24 cellular contexts compared by ENCODE assay signal in the genomic region with DNA sequence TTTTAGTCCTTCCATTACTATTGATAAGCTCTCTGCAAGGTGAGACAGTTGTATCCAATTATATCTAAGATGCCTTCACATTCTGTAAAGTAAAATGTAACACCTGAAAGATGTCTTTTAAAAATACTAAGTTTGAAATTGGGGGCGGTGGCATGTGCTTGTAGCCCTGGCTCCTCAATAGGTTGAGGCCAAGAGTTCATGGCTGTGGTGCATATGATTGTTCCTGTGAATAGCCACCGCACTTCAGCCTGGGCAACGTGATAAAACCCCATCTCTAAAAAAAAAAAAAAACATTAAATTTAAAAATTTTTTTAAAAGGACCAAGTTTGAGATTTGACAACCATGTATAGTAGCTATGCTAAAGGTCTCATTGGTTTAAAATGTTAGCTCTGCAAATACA.
"Had no signal": no experiment of that assay in that cellular context is flagged by ENCODE, and none has a peak within 500 bp of the region (broad histone marks: within the 10 kb centered on the region; RNA-seq: fewer than 3 reads in every experiment).

No MANE protein-coding gene starts in this region.

- H3K4me3 ChIP-seq: esophagus muscularis mucosa, gastrocnemius medialis, heart right ventricle, lower lobe of right lung, psoas muscle, testis, tibial nerve, upper lobe of right lung, vagina had no signal

- H3K9me3 ChIP-seq: esophagus muscularis mucosa, gastrocnemius medialis, heart right ventricle, lower lobe of right lung, neutrophil, psoas muscle, testis, tibial nerve, upper lobe of right lung, vagina had no signal

- H3K4me3 Mint-ChIP-seq: memory B cell; mesothelial cell of epicardium; naive B cell; stimulated activated naive B cell treated with anti-CD40 and anti-IgM and Interleukin-4, amounts not matched to agents 10 μg/mL and 1 μg/mL and 100 μg/mL, for 72 hours; stimulated activated naive CD8-positive, alpha-beta T cell treated with anti-CD3 and anti-CD28 coated beads, Interleukin-15, amount 100 ng/mL, for 72 hours had no signal

- H3K27me3 ChIP-seq: esophagus muscularis mucosa, gastrocnemius medialis, heart right ventricle, neutrophil, testis, tibial nerve, upper lobe of right lung, vagina had no signal

- H3K27ac ChIP-seq: epithelial cell of prostate, esophagus muscularis mucosa, gastrocnemius medialis, heart right ventricle, lower lobe of right lung, neutrophil, psoas muscle, testis, tibial nerve, upper lobe of right lung, vagina had no signal

- ATAC-seq: gastrocnemius medialis; heart right ventricle; left lobe of liver; lower lobe of right lung; psoas muscle; sciatic nerve; stimulated activated naive B cell treated with anti-CD40 and anti-IgM and Interleukin-4, amounts not matched to agents 10 μg/mL and 1 μg/mL and 100 μg/mL, for 72 hours; stimulated activated naive CD8-positive, alpha-beta T cell treated with anti-CD3 and anti-CD28 coated beads, Interleukin-15, amount 100 ng/mL, for 72 hours; upper lobe of right lung had no signal

- H3K27ac Mint-ChIP-seq: memory B cell; mesothelial cell of epicardium; stimulated activated naive B cell treated with anti-CD40 and anti-IgM and Interleukin-4, amounts not matched to agents 10 μg/mL and 1 μg/mL and 100 μg/mL, for 72 hours; stimulated activated naive CD8-positive, alpha-beta T cell treated with anti-CD3 and anti-CD28 coated beads, Interleukin-15, amount 100 ng/mL, for 72 hours had no signal

- DNase-seq: effector memory CD4-positive, alpha-beta T cell; gastrocnemius medialis; heart right ventricle; hypothalamus; islet precursor cell; lower lobe of right lung; naive B cell; psoas muscle; retina; stimulated activated CD4-positive, alpha-beta T cell treated with anti-CD3 and anti-CD28 coated beads, Interleukin-2, amount 100 ng/mL, for 24 hours; stimulated activated CD4-positive, alpha-beta T cell treated with anti-CD3 and anti-CD28 coated beads, Interleukin-4, amount 100 ng/mL, for 4 hours; stimulated activated naive B cell treated with anti-CD40 and anti-IgM and Interleukin-4, amounts not matched to agents 10 μg/mL and 1 μg/mL and 100 μg/mL, for 72 hours; stimulated activated naive CD8-positive, alpha-beta T cell treated with anti-CD3 and anti-CD28 coated beads, Interleukin-15, amount 100 ng/mL, for 72 hours; testis; upper lobe of right lung had no signal

- H3K27me3 Mint-ChIP-seq: memory B cell; naive B cell; stimulated activated naive B cell treated with anti-CD40 and anti-IgM and Interleukin-4, amounts not matched to agents 10 μg/mL and 1 μg/mL and 100 μg/mL, for 72 hours; stimulated activated naive CD8-positive, alpha-beta T cell treated with anti-CD3 and anti-CD28 coated beads, Interleukin-15, amount 100 ng/mL, for 72 hours had no signal

- H3K36me3 Mint-ChIP-seq: naive B cell had no signal

- H3K9me3 Mint-ChIP-seq: memory B cell; mesothelial cell of epicardium; naive B cell; stimulated activated naive B cell treated with anti-CD40 and anti-IgM and Interleukin-4, amounts not matched to agents 10 μg/mL and 1 μg/mL and 100 μg/mL, for 72 hours; stimulated activated naive CD8-positive, alpha-beta T cell treated with anti-CD3 and anti-CD28 coated beads, Interleukin-15, amount 100 ng/mL, for 72 hours had no signal
